In genomic region chr5:28523416-28523815, GRCh38 we compare ENCODE assay signal across 19 cellular contexts.
"Had no signal": no experiment of that assay in that cellular context is flagged by ENCODE, and none has a peak within 500 bp of the region (broad histone marks: within the 10 kb centered on the region; RNA-seq: fewer than 3 reads in every experiment).

No MANE protein-coding gene starts in this region.

- H3K4me3 Mint-ChIP-seq: activated CD4-positive, alpha-beta T cell treated with anti-CD3 and anti-CD28 coated beads for 36 hours; activated CD8-positive, alpha-beta memory T cell treated with anti-CD3 and anti-CD28 coated beads, Interleukin-2, amount 10 ng/mL, durations not matched to agents 7 days and 5 days; activated CD8-positive, alpha-beta T cell treated with anti-CD3 and anti-CD28 coated beads, Interleukin-2, amount 10 ng/mL, durations not matched to agents 7 days and 5 days; activated naive CD8-positive, alpha-beta T cell; naive thymus-derived CD4-positive, alpha-beta T cell; neural crest cell; type B pancreatic cell had no signal

- H3K4me1 ChIP-seq: uterus had no signal

- ATAC-seq: activated CD4-positive, alpha-beta T cell treated with anti-CD3 and anti-CD28 coated beads for 36 hours; activated CD8-positive, alpha-beta memory T cell treated with anti-CD3 and anti-CD28 coated beads, Interleukin-2, amount 10 ng/mL, durations not matched to agents 7 days and 5 days; activated CD8-positive, alpha-beta T cell treated with anti-CD3 and anti-CD28 coated beads, Interleukin-2, amount 10 ng/mL, durations not matched to agents 7 days and 5 days; left ventricle myocardium superior; naive thymus-derived CD4-positive, alpha-beta T cell had no signal

- H3K27ac Mint-ChIP-seq: activated CD4-positive, alpha-beta T cell treated with anti-CD3 and anti-CD28 coated beads for 36 hours; activated CD8-positive, alpha-beta memory T cell treated with anti-CD3 and anti-CD28 coated beads, Interleukin-2, amount 10 ng/mL, durations not matched to agents 7 days and 5 days; activated CD8-positive, alpha-beta T cell treated with anti-CD3 and anti-CD28 coated beads, Interleukin-2, amount 10 ng/mL, durations not matched to agents 7 days and 5 days; activated naive CD8-positive, alpha-beta T cell; naive thymus-derived CD4-positive, alpha-beta T cell; type B pancreatic cell had no signal

- H3K27ac ChIP-seq: uterus had no signal

- H3K9me3 ChIP-seq: uterus had no signal

- H3K4me3 ChIP-seq: uterus had no signal

- H3K4me1 Mint-ChIP-seq: activated CD4-positive, alpha-beta T cell treated with anti-CD3 and anti-CD28 coated beads for 36 hours; activated CD8-positive, alpha-beta memory T cell treated with anti-CD3 and anti-CD28 coated beads, Interleukin-2, amount 10 ng/mL, durations not matched to agents 7 days and 5 days; naive thymus-derived CD4-positive, alpha-beta T cell; neural crest cell had no signal

- H3K27me3 ChIP-seq: uterus had no signal

- H3K27me3 Mint-ChIP-seq: activated CD4-positive, alpha-beta T cell treated with anti-CD3 and anti-CD28 coated beads for 36 hours; activated CD8-positive, alpha-beta memory T cell treated with anti-CD3 and anti-CD28 coated beads, Interleukin-2, amount 10 ng/mL, durations not matched to agents 7 days and 5 days; activated naive CD8-positive, alpha-beta T cell; naive thymus-derived CD4-positive, alpha-beta T cell; type B pancreatic cell had no signal

- H3K36me3 Mint-ChIP-seq: activated CD8-positive, alpha-beta memory T cell treated with anti-CD3 and anti-CD28 coated beads, Interleukin-2, amount 10 ng/mL, durations not matched to agents 7 days and 5 days; activated naive CD8-positive, alpha-beta T cell; naive thymus-derived CD4-positive, alpha-beta T cell had no signal

- DNase-seq: activated CD4-positive, alpha-beta T cell treated with anti-CD3 and anti-CD28 coated beads for 36 hours; activated CD4-positive, CD25-positive, alpha-beta regulatory T cell; activated CD8-positive, alpha-beta memory T cell treated with anti-CD3 and anti-CD28 coated beads, Interleukin-2, amount 10 ng/mL, durations not matched to agents 7 days and 5 days; activated CD8-positive, alpha-beta T cell treated with anti-CD3 and anti-CD28 coated beads, Interleukin-2, amount 10 ng/mL, durations not matched to agents 7 days and 5 days; activated effector memory CD4-positive, alpha-beta T cell treated with Interleukin-2 at 50 U/mL for 16 hours; activated naive CD4-positive, alpha-beta T cell treated with Interleukin-2 at 50 U/mL for 16 hours; anterior cingulate cortex; caudate nucleus; dermis blood vessel endothelial cell; effector CD8-positive, alpha-beta T cell; left cardiac atrium; left ventricle myocardium superior; naive thymus-derived CD4-positive, alpha-beta T cell; stimulated activated CD4-positive, alpha-beta T cell treated with anti-CD3 and anti-CD28 coated beads, Interleukin-2, amount 100 ng/mL, for 48 hours; stimulated activated naive CD4-positive, alpha-beta T cell treated with Interleukin-2 at 50 U/mL for 16 hours; uterus had no signal

- H3K36me3 ChIP-seq: uterus had no signal
